In the genomic region with DNA sequence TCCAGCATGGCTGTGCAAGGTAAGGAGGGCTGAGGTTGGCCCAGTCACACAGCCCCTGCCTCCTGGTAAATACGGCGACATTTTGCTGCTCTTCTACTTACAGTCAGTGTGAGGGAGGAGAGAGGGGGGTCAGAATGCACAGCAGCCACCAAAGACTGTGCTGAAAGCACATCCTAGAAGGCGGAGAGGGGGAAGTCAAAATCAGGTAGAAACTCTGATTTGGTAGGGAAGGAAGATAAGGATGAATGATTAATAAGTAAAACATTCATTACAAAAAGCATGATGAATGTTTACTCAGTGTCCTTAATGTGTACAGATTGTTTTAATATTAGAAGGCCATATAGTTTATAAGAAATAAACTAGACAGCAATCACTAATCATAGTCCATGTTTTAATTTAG, we compare ENCODE assay signal across 31 cellular contexts. TPM values are rescaled to one million over a fixed set of nuclear protein-coding genes. Genes with fewer than 3 reads are reported as not detected.
A peak's percentile ranks its signal among the peaks of the same experiment; 100 is the strongest.
DNase-seq lines count a peak whose midpoint lies in the region; ATAC-seq and TF ChIP-seq lines count a peak whose summit lies in the region.
"Had no signal": no experiment of that assay in that cellular context is flagged by ENCODE, and none has a peak within 500 bp of the region (broad histone marks: within the 10 kb centered on the region; RNA-seq: fewer than 3 reads in every experiment).

No MANE protein-coding gene starts in this region.

- H2AK5ac ChIP-seq in mesenchymal stem cell (ENCODE audit: low read length, severe bottlenecking), result no peak overlapping the region

- POLR2A ChIA-PET in CD8-positive, alpha-beta T cell (lab: Charles Lee), result no interaction called here

- H3K9me3 Mint-ChIP-seq in CD8-positive, alpha-beta T cell, result no peaks in the 10 kb centered on the region
- H3K9me3 Mint-ChIP-seq in activated naive CD8-positive, alpha-beta T cell treated with anti-CD3 and anti-CD28 coated beads, Interleukin-2, amount 50 U/mL, for 24 hours, result no peaks in the 10 kb centered on the region
- H3K9me3 Mint-ChIP-seq: activated naive CD4-positive, alpha-beta T cell treated with anti-CD3 and anti-CD28 coated beads, Interleukin-2, amount 10 ng/mL, durations not matched to agents 7 days and 5 days had no signal

- peak overlapping the region; percentile 62 for H4K91ac ChIP-seq in mesenchymal stem cell (ENCODE audit: low read length)

- H3K27ac Mint-ChIP-seq in CD8-positive, alpha-beta T cell, result peak overlapping the region; percentile 53
- peak overlapping the region; percentile 28 for H3K27ac Mint-ChIP-seq in activated naive CD8-positive, alpha-beta T cell treated with anti-CD3 and anti-CD28 coated beads, Interleukin-2, amount 50 U/mL, for 24 hours
- H3K27ac Mint-ChIP-seq: activated naive CD4-positive, alpha-beta T cell treated with anti-CD3 and anti-CD28 coated beads, Interleukin-2, amount 10 ng/mL, durations not matched to agents 7 days and 5 days had no signal

- H3K4ac ChIP-seq in mesenchymal stem cell (ENCODE audit: low read depth in 1 of 2, low read length in 2 of 2), result no peak overlapping the region

- TF ChIP-seq CTCF in 22Rv1 (IDR thresholded peaks at IDR 0.05), result no peak
- no peak for TF ChIP-seq CTCF in CD8-positive, alpha-beta T cell (IDR thresholded peaks at IDR 0.05)

- H3K79me1 ChIP-seq in mesenchymal stem cell (replicated peaks; ENCODE audit: low read length, poor library complexity, severe bottlenecking), result peaks cover 50% of the 10 kb centered on the region

- H3K27ac ChIP-seq in 22Rv1 (peak overlapping the region; percentile 45), mesenchymal stem cell (ENCODE audit: low read length, poor library complexity, severe bottlenecking) (no peak overlapping the region)
- H3K27ac ChIP-seq in CD8-positive, alpha-beta T cell (ENCODE audit: low read depth, low read length), result no peak overlapping the region
- H3K27ac ChIP-seq: sigmoid colon, SJCRH30 had no signal

- H4K8ac ChIP-seq in mesenchymal stem cell (ENCODE audit: low read length), result no peak overlapping the region

- ATAC-seq in CD8-positive, alpha-beta T cell, result no peak
- ATAC-seq in activated naive CD8-positive, alpha-beta T cell treated with anti-CD3 and anti-CD28 coated beads, Interleukin-2, amount 50 U/mL, for 24 hours, result no peak
- ATAC-seq in GM21528 (IDR thresholded peaks at IDR 0.05; ENCODE audit: low FRiP score, unreplicated experiment), result no peak
- ATAC-seq: activated CD8-positive, alpha-beta memory T cell treated with anti-CD3 and anti-CD28 coated beads, Interleukin-2, amount 10 ng/mL, durations not matched to agents 7 days and 5 days; HCT116 had no signal

- peaks cover 7% of the 10 kb centered on the region for H3K4me1 ChIP-seq in CD8-positive, alpha-beta T cell (ENCODE audit: insufficient read depth, low read length)
- H3K4me1 ChIP-seq in mesenchymal stem cell (ENCODE audit: control insufficient read depth, insufficient read depth, low read depth, low read length), result no peaks in the 10 kb centered on the region
- H3K4me1 ChIP-seq: breast epithelium, sigmoid colon, SJCRH30 had no signal

- intact Hi-C loops in CD8-positive, alpha-beta T cell (cut with DNase I, micrococcal nuclease), result no loop called here

- no peak overlapping the region for H3K14ac ChIP-seq in mesenchymal stem cell (ENCODE audit: low read length in 2 of 2)

- peaks cover 84% of the 10 kb centered on the region for H3K36me3 Mint-ChIP-seq in CD8-positive, alpha-beta T cell
- H3K36me3 Mint-ChIP-seq in activated naive CD8-positive, alpha-beta T cell treated with anti-CD3 and anti-CD28 coated beads, Interleukin-2, amount 50 U/mL, for 24 hours (ENCODE audit: low read depth), result peaks cover 41% of the 10 kb centered on the region

- no peak overlapping the region for H2BK120ac ChIP-seq in mesenchymal stem cell (ENCODE audit: low read depth, low read length)

- WGBS in mesenchymal stem cell, result 98% methylated on average over 3 of the region's 3 CpGs

- no peak overlapping the region for H2BK12ac ChIP-seq in mesenchymal stem cell (ENCODE audit: low read length in 2 of 2)

- H3K4me2 ChIP-seq in mesenchymal stem cell (ENCODE audit: low read length, poor library complexity, severe bottlenecking), result no peak overlapping the region

- no peak overlapping the region for H2BK5ac ChIP-seq in mesenchymal stem cell (ENCODE audit: low read depth, low read length, poor library complexity, severe bottlenecking)

- no peaks in the 10 kb centered on the region for H3K27me3 ChIP-seq in CD8-positive, alpha-beta T cell (ENCODE audit: insufficient read depth, low read length)
- no peaks in the 10 kb centered on the region for H3K27me3 ChIP-seq in mesenchymal stem cell (ENCODE audit: control insufficient read depth in 1 of 2, insufficient read depth in 1 of 2, low read length in 2 of 2)
- H3K27me3 ChIP-seq: BE2C, breast epithelium, sigmoid colon, SJCRH30 had no signal

- no peaks in the 10 kb centered on the region for H3K9me3 ChIP-seq in CD8-positive, alpha-beta T cell (ENCODE audit: low read length)
- H3K9me3 ChIP-seq in mesenchymal stem cell (ENCODE audit: control insufficient read depth, low read length), result no peaks in the 10 kb centered on the region
- H3K9me3 ChIP-seq: BE2C, breast epithelium, sigmoid colon, SJCRH30 had no signal

- no peak overlapping the region for H3K18ac ChIP-seq in mesenchymal stem cell (ENCODE audit: low read depth in 1 of 2, low read length in 2 of 2)

- H3K9ac ChIP-seq in mesenchymal stem cell (ENCODE audit: low read length), result no peak overlapping the region

- H3K4me3 Mint-ChIP-seq in CD8-positive, alpha-beta T cell, result no peak overlapping the region
- H3K4me3 Mint-ChIP-seq in activated naive CD8-positive, alpha-beta T cell treated with anti-CD3 and anti-CD28 coated beads, Interleukin-2, amount 50 U/mL, for 24 hours, result no peak overlapping the region
- H3K4me3 Mint-ChIP-seq: activated CD8-positive, alpha-beta memory T cell treated with anti-CD3 and anti-CD28 coated beads, Interleukin-2, amount 10 ng/mL, durations not matched to agents 7 days and 5 days; activated naive CD4-positive, alpha-beta T cell treated with anti-CD3 and anti-CD28 coated beads, Interleukin-2, amount 10 ng/mL, durations not matched to agents 7 days and 5 days had no signal

- DNase-seq in CD8-positive, alpha-beta T cell, result no peak
- no peak for DNase-seq in activated naive CD8-positive, alpha-beta T cell treated with anti-CD3 and anti-CD28 coated beads, Interleukin-2, amount 50 U/mL, for 24 hours
- DNase-seq in mesenchymal stem cell (no peak), HUDEP-2 (lab: John Stamatoyannopoulos, UW; ENCODE audit: unreplicated experiment in 76 of 76) (no peak), OCI-M1 (lab: John Stamatoyannopoulos, UW) (no peak), medulla oblongata (ENCODE audit: extremely low spot score) (no peak)
- DNase-seq: ACHN; activated CD4-positive, alpha-beta T cell treated with anti-CD3 and anti-CD28 coated beads, Interleukin-2, amount 50 U/mL, for 4 hours; activated CD8-positive, alpha-beta memory T cell treated with anti-CD3 and anti-CD28 coated beads, Interleukin-2, amount 10 ng/mL, durations not matched to agents 7 days and 5 days; activated naive CD4-positive, alpha-beta T cell treated with anti-CD3 and anti-CD28 coated beads, Interleukin-2, amount 10 ng/mL, durations not matched to agents 7 days and 5 days; anterior cingulate cortex; BE2C; COR-L47; DMS53; hippocampal formation; mesendoderm; NCI-H1436; NCI-H2081 treated with DMSO at 0.1 percent for 48 hours; NCI-H2227 treated with DMSO at 0.1 percent for 48 hours; occipital lobe; sigmoid colon; SJCRH30; stimulated activated CD4-positive, alpha-beta T cell treated with anti-CD3 and anti-CD28 coated beads, Interleukin-12 subunit alpha, Interleukin-12 subunit beta, amount 100 ng/mL, for 4 hours; stimulated activated CD4-positive, alpha-beta T cell treated with anti-CD3 and anti-CD28 coated beads, Interleukin-2, amount 100 ng/mL, for 48 hours; SW 1271; T1000; trophoblast cell had no signal

- H3K27me3 Mint-ChIP-seq in CD8-positive, alpha-beta T cell (ENCODE audit: low read depth), result no peaks in the 10 kb centered on the region
- H3K27me3 Mint-ChIP-seq in activated naive CD8-positive, alpha-beta T cell treated with anti-CD3 and anti-CD28 coated beads, Interleukin-2, amount 50 U/mL, for 24 hours, result no peaks in the 10 kb centered on the region
- H3K27me3 Mint-ChIP-seq: activated CD8-positive, alpha-beta memory T cell treated with anti-CD3 and anti-CD28 coated beads, Interleukin-2, amount 10 ng/mL, durations not matched to agents 7 days and 5 days; activated naive CD4-positive, alpha-beta T cell treated with anti-CD3 and anti-CD28 coated beads, Interleukin-2, amount 10 ng/mL, durations not matched to agents 7 days and 5 days had no signal

- no peak overlapping the region for H3K4me3 ChIP-seq in CD8-positive, alpha-beta T cell (ENCODE audit: low read depth, low read length)
- H3K4me3 ChIP-seq in mesenchymal stem cell (ENCODE audit: insufficient read depth in 1 of 2, low read depth in 1 of 2, low read length in 2 of 2), result no peak overlapping the region
- H3K4me3 ChIP-seq: breast epithelium, sigmoid colon, SJCRH30 had no signal

- H2AFZ ChIP-seq in mesenchymal stem cell (ENCODE audit: low read depth, low read length), result no peak overlapping the region

- peaks cover 42% of the 10 kb centered on the region for H3K36me3 ChIP-seq in CD8-positive, alpha-beta T cell (ENCODE audit: insufficient read depth, low read length)
- H3K36me3 ChIP-seq in mesenchymal stem cell (ENCODE audit: control insufficient read depth in 1 of 2, insufficient read depth in 2 of 2, low read depth in 1 of 2, low read length in 2 of 2), result peaks cover 65 to 91% of the 10 kb centered on the region in 2 experiments

- H2BK15ac ChIP-seq in mesenchymal stem cell (ENCODE audit: low read depth, poor library complexity, severe bottlenecking), result peak overlapping the region; percentile 0

- no peak overlapping the region for H3K23ac ChIP-seq in mesenchymal stem cell (ENCODE audit: low read length in 2 of 2)

- peaks cover 9% of the 10 kb centered on the region for H3K4me1 Mint-ChIP-seq in CD8-positive, alpha-beta T cell (ENCODE audit: low read depth)
- H3K4me1 Mint-ChIP-seq in activated naive CD8-positive, alpha-beta T cell treated with anti-CD3 and anti-CD28 coated beads, Interleukin-2, amount 50 U/mL, for 24 hours, result peaks cover 18% of the 10 kb centered on the region

- CTCF ChIA-PET in CD8-positive, alpha-beta T cell (lab: Charles Lee), result no interaction called here

RNA-seq across cellular contexts. Expression of gene ADD1, which starts 57.5 kb away (rescaled TPM):
- 100 to 1,000 TPM; 129 TPM for total RNA-seq in CD8-positive, alpha-beta T cell
- 336 TPM for polyA plus RNA-seq in mesenchymal stem cell (2013, experiment 1 of 2)
- polyA plus RNA-seq in mesenchymal stem cell (2013, experiment 2 of 2), result 331 TPM
